25 cellular contexts compared by ENCODE assay signal in genomic region chr18:53906681-53907080, GRCh38.
DNase-seq lines count a peak whose midpoint lies in the region; ATAC-seq and TF ChIP-seq lines count a peak whose summit lies in the region.
"Had no signal": no experiment of that assay in that cellular context is flagged by ENCODE, and none has a peak within 500 bp of the region (broad histone marks: within the 10 kb centered on the region; RNA-seq: fewer than 3 reads in every experiment).

No MANE protein-coding gene starts in this region.

- no peak overlapping the region for H3K4me3 Mint-ChIP-seq in endodermal cell
- H3K4me3 Mint-ChIP-seq: naive B cell had no signal

- H3K9me3 ChIP-seq in left ventricle myocardium inferior (replicated peaks): peaks cover 8% of the 10 kb centered on the region
- H3K9me3 ChIP-seq in endodermal cell (ENCODE audit: control insufficient read depth, low read length): peaks cover 8% of the 10 kb centered on the region
- H3K9me3 ChIP-seq: BE2C, suprapubic skin, uterus had no signal

- no peaks in the 10 kb centered on the region for H3K27me3 ChIP-seq in left ventricle myocardium inferior (ENCODE audit: low read depth)
- H3K27me3 ChIP-seq in endodermal cell (ENCODE audit: control insufficient read depth, insufficient read depth, low read length, poor library complexity, severe bottlenecking): no peaks in the 10 kb centered on the region
- H3K27me3 ChIP-seq: BE2C, suprapubic skin, uterus had no signal

- TF ChIP-seq CTCF in AG09319 (IDR thresholded peaks at IDR 0.05; ENCODE audit: low read depth, low read length): no peak
- no peak for TF ChIP-seq CTCF in choroid plexus epithelial cell (conservative IDR thresholded peaks at IDR 0.05; ENCODE audit: low read depth, low read length)
- TF ChIP-seq CTCF in left ventricle myocardium inferior (IDR thresholded peaks at IDR 0.05; ENCODE audit: borderline replicate concordance): no peak
- TF ChIP-seq CTCF in endodermal cell (conservative IDR thresholded peaks at IDR 0.05): no peak

- DNase-seq in AG09319 (ENCODE audit: extremely low read depth, low read depth) (peak; percentile 8), M059J (ENCODE audit: low read depth) (peak; percentile 43), choroid plexus epithelial cell (ENCODE audit: low read depth) (peak; percentile 41), left ventricle myocardium inferior (peak; percentile 23), NCI-H1417 treated with DMSO at 0.1 percent for 48 hours (lab: John Stamatoyannopoulos, UW) (no peak), T1000 (lab: John Stamatoyannopoulos, UW) (no peak), endodermal cell (no peak)
- DNase-seq: BE2C; COR-L47; DMS79 treated with DMSO at 0.1 percent for 48 hours; Kasumi-1; naive B cell; NCI-H1048; NCI-H1930; NCI-H82; OCI-M1; stimulated activated CD4-positive, alpha-beta T cell treated with anti-CD3 and anti-CD28 coated beads, Interleukin-2, amount 100 ng/mL, for 24 hours; T-helper 9 cell; uterus had no signal

- no peaks in the 10 kb centered on the region for H3K27me3 Mint-ChIP-seq in endodermal cell (ENCODE audit: insufficient read depth)

- no peaks in the 10 kb centered on the region for H3K36me3 Mint-ChIP-seq in endodermal cell (ENCODE audit: low read depth)
- H3K36me3 Mint-ChIP-seq: activated naive CD4-positive, alpha-beta T cell treated with anti-CD3 and anti-CD28 coated beads, Interleukin-2, amount 50 U/mL, for 72 hours; naive B cell had no signal

- ATAC-seq in HG03469 (IDR thresholded peaks at IDR 0.05; ENCODE audit: unreplicated experiment): no peak
- ATAC-seq: activated naive CD4-positive, alpha-beta T cell treated with anti-CD3 and anti-CD28 coated beads, Interleukin-2, amount 50 U/mL, for 72 hours; HepG2 had no signal

- H3K4me3 ChIP-seq in choroid plexus epithelial cell (ENCODE audit: low read depth, low read length): no peak overlapping the region
- H3K4me3 ChIP-seq in left ventricle myocardium inferior: no peak overlapping the region
- H3K4me3 ChIP-seq in endodermal cell (ENCODE audit: low read length): no peak overlapping the region
- H3K4me3 ChIP-seq: smooth muscle cell, suprapubic skin, uterus had no signal

- H3K9ac ChIP-seq in endodermal cell (ENCODE audit: extremely low read depth, low read length, poor library complexity, severe bottlenecking): no peak overlapping the region

- no peaks in the 10 kb centered on the region for H3K4me1 Mint-ChIP-seq in endodermal cell
- H3K4me1 Mint-ChIP-seq: naive B cell had no signal

- no peaks in the 10 kb centered on the region for H3K9me3 Mint-ChIP-seq in endodermal cell
- H3K9me3 Mint-ChIP-seq: activated T-helper 2 cell treated with anti-CD3 and anti-CD28 coated beads, Interferon-gamma antibody, Interleukin-2, Interleukin-4, amounts not matched to agents 10 μg/mL and 5 μg/mL and 100 μg/mL, durations not matched to agents 14 hours and 24 hours and 36 hours had no signal

- no peak overlapping the region for H3K27ac Mint-ChIP-seq in endodermal cell
- H3K27ac Mint-ChIP-seq: activated naive CD4-positive, alpha-beta T cell treated with anti-CD3 and anti-CD28 coated beads, Interleukin-2, amount 50 U/mL, for 72 hours; activated T-helper 2 cell treated with anti-CD3 and anti-CD28 coated beads, Interferon-gamma antibody, Interleukin-2, Interleukin-4, amounts not matched to agents 10 μg/mL and 5 μg/mL and 100 μg/mL, durations not matched to agents 14 hours and 24 hours and 36 hours had no signal

- peaks cover 26% of the 10 kb centered on the region for H3K4me1 ChIP-seq in left ventricle myocardium inferior
- no peaks in the 10 kb centered on the region for H3K4me1 ChIP-seq in endodermal cell (ENCODE audit: control insufficient read depth, insufficient read depth, low read length)
- H3K4me1 ChIP-seq: BE2C, suprapubic skin, uterus had no signal

- intact Hi-C loops in left ventricle myocardium inferior (cut with micrococcal nuclease): no loop called here

- H3K27ac ChIP-seq in left ventricle myocardium inferior (replicated peaks) (peak overlapping the region; percentile 24), endodermal cell (ENCODE audit: low read depth, low read length) (no peak overlapping the region)
- H3K27ac ChIP-seq: suprapubic skin, uterus had no signal

- H3K36me3 ChIP-seq in left ventricle myocardium inferior (no peaks in the 10 kb centered on the region), endodermal cell (ENCODE audit: control insufficient read depth, insufficient read depth, low read length) (no peaks in the 10 kb centered on the region)
- H3K36me3 ChIP-seq: BE2C, suprapubic skin, uterus had no signal

- 98 to 100% methylated on average over 1 to 2 of the region's 2 CpGs for WGBS in endodermal cell (ENCODE audit: insufficient coverage in 1 of 2, insufficient read length in 1 of 2), 2 experiments

Comparison
In these comparisons a context has a peak if more than half of its experiments do, and no peak if none do; other contexts are left out.
1. DNase-seq: peak in AG09319 (single experiment), M059J (single experiment), choroid plexus epithelial cell (single experiment) and left ventricle myocardium inferior (single experiment); none in NCI-H1417 treated with DMSO at 0.1 percent for 48 hours (single experiment), T1000 (single experiment) and endodermal cell (single experiment).